23 cellular contexts compared by ENCODE assay signal in genomic region chr9:91138760-91139159, GRCh38.
DNase-seq lines count a peak whose midpoint lies in the region; ATAC-seq, FAIRE-seq and TF ChIP-seq lines count a peak whose summit lies in the region.
"Had no signal": no experiment of that assay in that cellular context is flagged by ENCODE, and none has a peak within 500 bp of the region (broad histone marks: within the 10 kb centered on the region; RNA-seq: fewer than 3 reads in every experiment).

No MANE protein-coding gene starts in this region.

- peaks cover 75% of the 10 kb centered on the region for H3K36me3 Mint-ChIP-seq in T-helper 2 cell treated with Interferon-gamma antibody and Interleukin-4, amounts not matched to agents 5 μg/mL and 100 μg/mL, for 36 hours (ENCODE audit: low read depth)
- H3K36me3 Mint-ChIP-seq in astrocyte (ENCODE audit: low read depth, unreplicated experiment), result no peaks in the 10 kb centered on the region
- H3K36me3 Mint-ChIP-seq: activated naive CD4-positive, alpha-beta T cell treated with anti-CD3 and anti-CD28 coated beads, Interleukin-2, amount 50 U/mL, for 24 hours; mesothelial cell of epicardium had no signal

- no peaks in the 10 kb centered on the region for H3F3A ChIP-seq in smooth muscle cell (ENCODE audit: low read depth)

- ATAC-seq in HG02571 (IDR thresholded peaks at IDR 0.05; ENCODE audit: unreplicated experiment) (no peak), GM19455 (IDR thresholded peaks at IDR 0.05; ENCODE audit: unreplicated experiment) (no peak)
- ATAC-seq: stimulated activated effector memory CD8-positive, alpha-beta T cell treated with anti-CD3 and anti-CD28 coated beads, Interleukin-12 subunit alpha, Interleukin-12 subunit beta, amount 100 ng/mL, for 72 hours had no signal

- WGBS in smooth muscle cell (ENCODE audit: low lambda C conversion rate), result 63% methylated on average over 5 of the region's 5 CpGs

- peak overlapping the region; percentile 31 for H3K27ac Mint-ChIP-seq in T-helper 2 cell treated with Interferon-gamma antibody and Interleukin-4, amounts not matched to agents 5 μg/mL and 100 μg/mL, for 36 hours
- no peak overlapping the region for H3K27ac Mint-ChIP-seq in astrocyte (ENCODE audit: unreplicated experiment)
- H3K27ac Mint-ChIP-seq: activated CD4-positive, alpha-beta memory T cell treated with anti-CD3 and anti-CD28 coated beads, Interleukin-2, amount 10 ng/mL, durations not matched to agents 7 days and 5 days; activated naive CD4-positive, alpha-beta T cell treated with anti-CD3 and anti-CD28 coated beads, Interleukin-2, amount 50 U/mL, for 24 hours; activated T-cell treated with anti-CD3 and anti-CD28 coated beads, Interleukin-2, amount 50 U/mL, for 24 hours; mesothelial cell of epicardium; stimulated activated effector memory CD8-positive, alpha-beta T cell treated with anti-CD3 and anti-CD28 coated beads, Interleukin-12 subunit alpha, Interleukin-12 subunit beta, amount 100 ng/mL, for 72 hours had no signal

- H3K4me2 ChIP-seq in astrocyte (ENCODE audit: low read length), result no peak overlapping the region
- H3K4me2 ChIP-seq in smooth muscle cell, result no peak overlapping the region

- H3K9ac ChIP-seq in astrocyte (ENCODE audit: low read length) (no peak overlapping the region), smooth muscle cell (ENCODE audit: low read depth) (no peak overlapping the region)

- no peak overlapping the region for H3K27ac ChIP-seq in astrocyte (ENCODE audit: low read depth, low read length)
- peak overlapping the region; percentile 6 for H3K27ac ChIP-seq in smooth muscle cell (ENCODE audit: low read depth)
- H3K27ac ChIP-seq: 22Rv1, brain microvascular endothelial cell, dorsolateral prefrontal cortex, esophagus muscularis mucosa, tibial nerve had no signal

- peaks cover 25% of the 10 kb centered on the region for H3K9me3 Mint-ChIP-seq in T-helper 2 cell treated with Interferon-gamma antibody and Interleukin-4, amounts not matched to agents 5 μg/mL and 100 μg/mL, for 36 hours
- H3K9me3 Mint-ChIP-seq in astrocyte (ENCODE audit: unreplicated experiment), result peaks cover 1% of the 10 kb centered on the region
- H3K9me3 Mint-ChIP-seq: activated naive CD4-positive, alpha-beta T cell treated with anti-CD3 and anti-CD28 coated beads, Interleukin-2, amount 50 U/mL, for 24 hours; neural crest cell had no signal

- FAIRE-seq in astrocyte (lab: Jason Lieb, UNC), result no peak

- no peak for DNase-seq in T-helper 2 cell treated with Interferon-gamma antibody and Interleukin-4, amounts not matched to agents 5 μg/mL and 100 μg/mL, for 36 hours (ENCODE audit: low spot score)
- DNase-seq in T-helper 2 cell (no peak), LoVo (ENCODE audit: low spot score) (peak; percentile 38), astrocyte (ENCODE audit: low read depth) (peak; percentile 68), smooth muscle cell (lab: John Stamatoyannopoulos, UW; ENCODE audit: unreplicated experiment) (no peak)
- DNase-seq in stimulated activated CD4-positive, alpha-beta T cell treated with anti-CD3 and anti-CD28 coated beads, Interleukin-4, amount 100 ng/mL, for 24 hours, result no peak
- DNase-seq: activated CD4-positive, alpha-beta memory T cell treated with anti-CD3 and anti-CD28 coated beads, Interleukin-2, amount 10 ng/mL, durations not matched to agents 7 days and 5 days; activated T-cell treated with anti-CD3 and anti-CD28 coated beads, Interleukin-2, amount 50 U/mL, for 24 hours; brain microvascular endothelial cell; dorsolateral prefrontal cortex; hypothalamus; NCI-H1092; NCI-H524 treated with DMSO at 0.1 percent for 48 hours; stimulated activated CD4-positive, alpha-beta T cell treated with anti-CD3 and anti-CD28 coated beads, Interleukin-12 subunit alpha, Interleukin-12 subunit beta, amount 100 ng/mL, for 4 hours had no signal

- H2AFZ ChIP-seq in astrocyte (ENCODE audit: low read depth, low read length), result no peak overlapping the region
- no peak overlapping the region for H2AFZ ChIP-seq in smooth muscle cell (ENCODE audit: low read depth)

- H3K36me3 ChIP-seq in astrocyte (ENCODE audit: insufficient read depth, low read length) (no peaks in the 10 kb centered on the region), smooth muscle cell (ENCODE audit: low read depth) (no peaks in the 10 kb centered on the region)
- H3K36me3 ChIP-seq: brain microvascular endothelial cell, esophagus muscularis mucosa, tibial nerve had no signal

- H3K79me2 ChIP-seq in astrocyte (ENCODE audit: insufficient read depth, low read length) (no peaks in the 10 kb centered on the region), smooth muscle cell (ENCODE audit: low read depth) (no peaks in the 10 kb centered on the region)

- H4K20me1 ChIP-seq in astrocyte (ENCODE audit: insufficient read depth, low read length) (no peaks in the 10 kb centered on the region), smooth muscle cell (ENCODE audit: low read depth) (no peaks in the 10 kb centered on the region)

- no peak for TF ChIP-seq CTCF in astrocyte (IDR thresholded peaks at IDR 0.05; ENCODE audit: insufficient read depth, low read depth, low read length)
- TF ChIP-seq CTCF in smooth muscle cell (IDR thresholded peaks at IDR 0.05; ENCODE audit: borderline replicate concordance, insufficient read depth, poor library complexity, severe bottlenecking), result no peak

- H3K9me3 ChIP-seq in astrocyte (ENCODE audit: insufficient read depth, low read depth, low read length) (no peaks in the 10 kb centered on the region), smooth muscle cell (replicated peaks; ENCODE audit: low read depth) (no peaks in the 10 kb centered on the region)
- H3K9me3 ChIP-seq: esophagus muscularis mucosa, tibial nerve had no signal

- H3K4me1 ChIP-seq in astrocyte (ENCODE audit: insufficient read depth, low read length), result no peaks in the 10 kb centered on the region
- no peaks in the 10 kb centered on the region for H3K4me1 ChIP-seq in smooth muscle cell (ENCODE audit: low read depth)
- H3K4me1 ChIP-seq: tibial nerve had no signal

- H3K4me1 Mint-ChIP-seq in T-helper 2 cell treated with Interferon-gamma antibody and Interleukin-4, amounts not matched to agents 5 μg/mL and 100 μg/mL, for 36 hours (ENCODE audit: low read depth), result peaks cover 45% of the 10 kb centered on the region
- H3K4me1 Mint-ChIP-seq in astrocyte (ENCODE audit: low read depth, unreplicated experiment), result no peaks in the 10 kb centered on the region
- H3K4me1 Mint-ChIP-seq: activated naive CD4-positive, alpha-beta T cell treated with anti-CD3 and anti-CD28 coated beads, Interleukin-2, amount 50 U/mL, for 24 hours; mesothelial cell of epicardium; neural crest cell had no signal

- no peaks in the 10 kb centered on the region for H3K27me3 Mint-ChIP-seq in T-helper 2 cell treated with Interferon-gamma antibody and Interleukin-4, amounts not matched to agents 5 μg/mL and 100 μg/mL, for 36 hours (ENCODE audit: low read depth)
- no peaks in the 10 kb centered on the region for H3K27me3 Mint-ChIP-seq in astrocyte (ENCODE audit: low read depth, unreplicated experiment)
- H3K27me3 Mint-ChIP-seq: activated CD4-positive, alpha-beta memory T cell treated with anti-CD3 and anti-CD28 coated beads, Interleukin-2, amount 10 ng/mL, durations not matched to agents 7 days and 5 days; activated naive CD4-positive, alpha-beta T cell treated with anti-CD3 and anti-CD28 coated beads, Interleukin-2, amount 50 U/mL, for 24 hours; activated T-cell treated with anti-CD3 and anti-CD28 coated beads, Interleukin-2, amount 50 U/mL, for 24 hours had no signal

- no peak overlapping the region for H3K4me3 ChIP-seq in astrocyte (ENCODE audit: insufficient read depth, low read depth, low read length)
- H3K4me3 ChIP-seq in smooth muscle cell, result no peak overlapping the region
- H3K4me3 ChIP-seq: dorsolateral prefrontal cortex, esophagus muscularis mucosa, tibial nerve had no signal

- no peak overlapping the region for H3K4me3 Mint-ChIP-seq in T-helper 2 cell treated with Interferon-gamma antibody and Interleukin-4, amounts not matched to agents 5 μg/mL and 100 μg/mL, for 36 hours
- H3K4me3 Mint-ChIP-seq in astrocyte (ENCODE audit: unreplicated experiment), result no peak overlapping the region
- H3K4me3 Mint-ChIP-seq: activated CD4-positive, alpha-beta memory T cell treated with anti-CD3 and anti-CD28 coated beads, Interleukin-2, amount 10 ng/mL, durations not matched to agents 7 days and 5 days; activated naive CD4-positive, alpha-beta T cell treated with anti-CD3 and anti-CD28 coated beads, Interleukin-2, amount 50 U/mL, for 24 hours; activated T-cell treated with anti-CD3 and anti-CD28 coated beads, Interleukin-2, amount 50 U/mL, for 24 hours; mesothelial cell of epicardium; neural crest cell; stimulated activated effector memory CD8-positive, alpha-beta T cell treated with anti-CD3 and anti-CD28 coated beads, Interleukin-12 subunit alpha, Interleukin-12 subunit beta, amount 100 ng/mL, for 72 hours had no signal

- H3K27me3 ChIP-seq in astrocyte (ENCODE audit: insufficient read depth, low read length), result no peaks in the 10 kb centered on the region
- no peaks in the 10 kb centered on the region for H3K27me3 ChIP-seq in smooth muscle cell (ENCODE audit: low read depth)
- H3K27me3 ChIP-seq: brain microvascular endothelial cell, dorsolateral prefrontal cortex, esophagus muscularis mucosa, tibial nerve had no signal

Comparison
In these comparisons a context has a peak if more than half of its experiments do, and no peak if none do; other contexts are left out.
1. DNase-seq: peak in LoVo (single experiment) and astrocyte (single experiment); none in T-helper 2 cell treated with Interferon-gamma antibody and Interleukin-4, amounts not matched to agents 5 μg/mL and 100 μg/mL, for 36 hours (single experiment), T-helper 2 cell (0 of 5), smooth muscle cell (single experiment) and stimulated activated CD4-positive, alpha-beta T cell treated with anti-CD3 and anti-CD28 coated beads, Interleukin-4, amount 100 ng/mL, for 24 hours (single experiment).